ENCODE assay signal across 9 cellular contexts in genomic region chr1:3501856-3502665, GRCh38. TPM values are rescaled to one million over a fixed set of nuclear protein-coding genes. Genes with fewer than 3 reads are reported as not detected.
A peak's percentile ranks its signal among the peaks of the same experiment; 100 is the strongest.
DNase-seq lines count a peak whose midpoint lies in the region; ATAC-seq and TF ChIP-seq lines count a peak whose summit lies in the region.
"Had no signal": no experiment of that assay in that cellular context is flagged by ENCODE, and none has a peak within 500 bp of the region (broad histone marks: within the 10 kb centered on the region; RNA-seq: fewer than 3 reads in every experiment).

No MANE protein-coding gene starts in this region.

- no peaks in the 10 kb centered on the region for H3K9me3 ChIP-seq in hepatocyte (ENCODE audit: low read depth)

- H2AFZ ChIP-seq in hepatocyte, result no peak overlapping the region

- H4K20me1 ChIP-seq in hepatocyte (ENCODE audit: insufficient read depth, poor library complexity, severe bottlenecking), result no peaks in the 10 kb centered on the region

- H3K4me2 ChIP-seq in hepatocyte, result no peak overlapping the region

- H3K36me3 ChIP-seq in hepatocyte (replicated peaks; ENCODE audit: insufficient read depth, low read depth), result no peaks in the 10 kb centered on the region

- 77% methylated on average over 18 of the region's 26 CpGs for WGBS in hepatocyte (ENCODE audit: low lambda C conversion rate, missing lambda C conversion rate)

- ATAC-seq in HG03045 (IDR thresholded peaks at IDR 0.05; ENCODE audit: unreplicated experiment), result no peak
- ATAC-seq in GM18511 (IDR thresholded peaks at IDR 0.05; ENCODE audit: unreplicated experiment), result no peak
- no peak for ATAC-seq in GM18498 (IDR thresholded peaks at IDR 0.05; ENCODE audit: unreplicated experiment)

- H3K27me3 ChIP-seq in hepatocyte, result no peaks in the 10 kb centered on the region

- H3K79me2 ChIP-seq in hepatocyte, result no peaks in the 10 kb centered on the region

- no peak overlapping the region for H3K4me3 ChIP-seq in hepatocyte

- H3K9me2 ChIP-seq in hepatocyte (replicated peaks; ENCODE audit: insufficient read depth), result no peaks in the 10 kb centered on the region

- TF ChIP-seq CTCF in hepatocyte (IDR thresholded peaks at IDR 0.05; ENCODE audit: poor library complexity), result no peak

- H3K27ac ChIP-seq in hepatocyte, result no peak overlapping the region

- no peaks in the 10 kb centered on the region for H3K4me1 ChIP-seq in hepatocyte (ENCODE audit: insufficient read depth)

- DNase-seq in AG08395 (ENCODE audit: low spot score) (peak; percentile 33), H4 (ENCODE audit: low spot score) (peak; percentile 76), amniotic epithelial cell (ENCODE audit: low read depth) (peak; percentile 13), hepatocyte (ENCODE audit: low spot score) (peak; percentile 80)
- peak; percentile 22 for DNase-seq in stimulated activated CD4-positive, alpha-beta T cell treated with anti-CD3 and anti-CD28 coated beads, Interleukin-4, amount 100 ng/mL, for 1 hour
- DNase-seq: naive B cell had no signal

RNA-seq across cellular contexts. Expression of gene ARHGEF16, which starts 47.6 kb away (rescaled TPM):
- 0.58 and 0.97 TPM in 2 replicates for total RNA-seq in H4 (2014; rRNA removed; shearing (Covaris generic))
- total RNA-seq in hepatocyte, result 21.5 and 24.8 TPM in 2 replicates
- 32.3 and 36.2 TPM in 2 replicates for polyA plus RNA-seq in hepatocyte

Comparison
In these comparisons a context has a peak if more than half of its experiments do, and no peak if none do; other contexts are left out.
1. DNase-seq: peak in every context shown above with its lines; median percentile 80 in hepatocyte; 76 in H4; 33 in AG08395; 22 in stimulated activated CD4-positive, alpha-beta T cell treated with anti-CD3 and anti-CD28 coated beads, Interleukin-4, amount 100 ng/mL, for 1 hour; 13 in amniotic epithelial cell.
2. RNA of gene ARHGEF16, which starts 47.6 kb away (total RNA-seq): 21.5 to 24.8 TPM in hepatocyte; 0.58 to 0.97 TPM in H4; every median in the first group is over 10 times any median in the second.